8 cellular contexts compared by ENCODE assay signal in genomic region chr12:47813491-47814196, GRCh38. TPM values are rescaled to one million over a fixed set of nuclear protein-coding genes. Genes with fewer than 3 reads are reported as not detected.
DNase-seq lines count a peak whose midpoint lies in the region; ATAC-seq and TF ChIP-seq lines count a peak whose summit lies in the region.

No MANE protein-coding gene starts in this region.

- peak overlapping the region; percentile 92 for H3K4me3 Mint-ChIP-seq in activated CD4-positive, alpha-beta memory T cell treated with anti-CD3 and anti-CD28 coated beads for 36 hours

- peaks cover 77% of the 10 kb centered on the region for H3K4me1 Mint-ChIP-seq in activated CD4-positive, alpha-beta memory T cell treated with anti-CD3 and anti-CD28 coated beads for 36 hours (ENCODE audit: low read depth)

- TF ChIP-seq CTCF in DOHH2 (IDR thresholded peaks at IDR 0.05; ENCODE audit: low read depth, low read length, poor library complexity, severe bottlenecking) = no peak

- H3K27me3 ChIP-seq in DOHH2 (ENCODE audit: control insufficient read depth, low read length) = no peaks in the 10 kb centered on the region
- H3K27me3 ChIP-seq in skeletal muscle tissue (ENCODE audit: control insufficient read depth in 3 of 3, insufficient read depth in 3 of 3, low read length in 3 of 3) = no peaks in the 10 kb centered on the region

- peaks cover 34% of the 10 kb centered on the region for H3F3A ChIP-seq in DOHH2 (ENCODE audit: control insufficient read depth, insufficient read depth)

- 0 out of 2 replicates have a peak, but pooled peaks cover 2% of the 10 kb centered on the region for H4K20me1 ChIP-seq in DOHH2 (ENCODE audit: control insufficient read depth, insufficient read depth, low read depth, low read length)

- H3K36me3 Mint-ChIP-seq in activated CD4-positive, alpha-beta memory T cell treated with anti-CD3 and anti-CD28 coated beads for 36 hours = peaks cover 72% of the 10 kb centered on the region

- peak overlapping the region; percentile 99 for H3K4me2 ChIP-seq in DOHH2 (ENCODE audit: low read length)

- no peaks in the 10 kb centered on the region for H3K27me3 Mint-ChIP-seq in activated CD4-positive, alpha-beta memory T cell treated with anti-CD3 and anti-CD28 coated beads for 36 hours

- H3K4me3 ChIP-seq in DOHH2 (ENCODE audit: low read length) (peak overlapping the region; percentile 82), skeletal muscle tissue (ENCODE audit: low read length in 3 of 3) (peak overlapping the region; percentile 63 to 70 (median 67))

- no peaks in the 10 kb centered on the region for H3K9me3 ChIP-seq in DOHH2 (ENCODE audit: control insufficient read depth, insufficient read depth, low read length)
- H3K9me3 ChIP-seq in skeletal muscle tissue (ENCODE audit: control insufficient read depth in 3 of 3, low read length in 3 of 3) = no peaks in the 10 kb centered on the region

- no peaks in the 10 kb centered on the region for H3K9me2 ChIP-seq in DOHH2 (replicated peaks; ENCODE audit: control insufficient read depth, low read length)

- peak overlapping the region; percentile 99 for H3K27ac Mint-ChIP-seq in activated CD4-positive, alpha-beta memory T cell treated with anti-CD3 and anti-CD28 coated beads for 36 hours

- H3K4me1 ChIP-seq in DOHH2 (ENCODE audit: control insufficient read depth, low read length) = peaks cover 95% of the 10 kb centered on the region
- peaks cover 85 to 90% (median 86%) of the 10 kb centered on the region in 3 donors for H3K4me1 ChIP-seq in skeletal muscle tissue (ENCODE audit: control insufficient read depth in 3 of 3, insufficient read depth in 3 of 3, low read length in 3 of 3)

- CTCF ChIA-PET in activated CD4-positive, alpha-beta memory T cell treated with anti-CD3 and anti-CD28 coated beads for 36 hours (lab: Charles Lee) = interaction anchor here (0.8 to 28.1 kb wide), 11 partner anchors 9 to 107 kb away, joined by 3 to 795 read pairs (median 4); partner anchors contain the start of gene RPAP3

- peak; percentile 40 for ATAC-seq in GM19455 (IDR thresholded peaks at IDR 0.05; ENCODE audit: unreplicated experiment)
- ATAC-seq in HG03460 (IDR thresholded peaks at IDR 0.05; ENCODE audit: unreplicated experiment) = peak; percentile 35
- peak; percentile 5 for ATAC-seq in left ventricle myocardium superior

- peaks cover 99% of the 10 kb centered on the region for H3K79me2 ChIP-seq in DOHH2 (ENCODE audit: control insufficient read depth, low read length)

- H3K36me3 ChIP-seq in DOHH2 (ENCODE audit: control insufficient read depth, low read length) (peaks cover 73% of the 10 kb centered on the region), skeletal muscle tissue (ENCODE audit: control insufficient read depth in 3 of 3, insufficient read depth in 3 of 3, low read length in 3 of 3) (peaks cover 0 to 4% (median 4%) of the 10 kb centered on the region in 3 donors)

- H3K9ac ChIP-seq in skeletal muscle tissue (ENCODE audit: low read depth in 1 of 3, low read length in 3 of 3) = peak overlapping the region; percentile 73 to 87 (median 86)

- peak; percentile 52 for DNase-seq in activated CD4-positive, alpha-beta memory T cell treated with anti-CD3 and anti-CD28 coated beads for 36 hours
- peak; percentile 54 for DNase-seq in left ventricle myocardium superior
- DNase-seq in iPS-NIHi11 (ENCODE audit: low spot score) = no peak
- no peak for DNase-seq in COR-L47 (lab: John Stamatoyannopoulos, UW)

- POLR2A ChIA-PET in activated CD4-positive, alpha-beta memory T cell treated with anti-CD3 and anti-CD28 coated beads for 36 hours (lab: Charles Lee) = interaction anchor here (0.9 to 16.2 kb wide), 10 partner anchors 8 to 107 kb away, joined by 3 to 540 read pairs (median 6); partner anchors contain the start of gene RPAP3

- H3K27ac ChIP-seq in DOHH2 (ENCODE audit: low read depth, low read length) (peak overlapping the region; percentile 99), skeletal muscle tissue (ENCODE audit: low read depth, low read length) (peak overlapping the region; percentile 92)

- intact Hi-C loops in activated CD4-positive, alpha-beta memory T cell treated with anti-CD3 and anti-CD28 coated beads for 36 hours (cut with micrococcal nuclease) = loop anchor here (1.0 to 10.0 kb wide), 7 partner anchors 19 to 1599 kb away; no protein-coding TSS in a partner anchor
- intact Hi-C loops in left ventricle myocardium superior (cut with micrococcal nuclease) = no loop called here

- peaks cover 3% of the 10 kb centered on the region for H3K9me3 Mint-ChIP-seq in activated CD4-positive, alpha-beta memory T cell treated with anti-CD3 and anti-CD28 coated beads for 36 hours

RNA-seq across cellular contexts. Expression of gene HDAC7, which starts 6.1 kb away (rescaled TPM):
- total RNA-seq in activated CD4-positive, alpha-beta memory T cell treated with anti-CD3 and anti-CD28 coated beads for 36 hours = 100 to 1,000 TPM; 257 to 280 TPM
- 35.4 TPM for total RNA-seq in left ventricle myocardium superior
- 21.4 TPM for total RNA-seq in skeletal muscle tissue

RNA-seq across cellular contexts. Expression of gene SLC48A1, which starts 40.6 kb away (rescaled TPM):
- total RNA-seq in activated CD4-positive, alpha-beta memory T cell treated with anti-CD3 and anti-CD28 coated beads for 36 hours = 10 to 100 TPM; 13.7 to 16.2 TPM
- total RNA-seq in left ventricle myocardium superior (23.7 TPM), skeletal muscle tissue (7.8 TPM)

RNA-seq across cellular contexts. Expression of gene RAPGEF3, which starts 55.0 kb away (rescaled TPM):
- 1 to 10 TPM; 2.1 to 2.5 TPM for total RNA-seq in activated CD4-positive, alpha-beta memory T cell treated with anti-CD3 and anti-CD28 coated beads for 36 hours
- total RNA-seq in left ventricle myocardium superior = 37.6 TPM
- total RNA-seq in skeletal muscle tissue = 8.4 TPM

Comparison
In these comparisons a context has a peak if more than half of its experiments do, and no peak if none do; other contexts are left out.
1. DNase-seq: peak in activated CD4-positive, alpha-beta memory T cell treated with anti-CD3 and anti-CD28 coated beads for 36 hours (single experiment) and left ventricle myocardium superior (single experiment); none in iPS-NIHi11 (single experiment) and COR-L47 (single experiment).
2. Peak in every context shown above with its lines, with median percentiles within 50 percentile points of each other: ATAC-seq.